12 cellular contexts compared by ENCODE assay signal in genomic region chr11:79052539-79052938, GRCh38.
DNase-seq lines count a peak whose midpoint lies in the region; ATAC-seq and TF ChIP-seq lines count a peak whose summit lies in the region.
"Had no signal": no experiment of that assay in that cellular context is flagged by ENCODE, and none has a peak within 500 bp of the region (broad histone marks: within the 10 kb centered on the region; RNA-seq: fewer than 3 reads in every experiment).

No MANE protein-coding gene starts in this region.

- H3K27ac Mint-ChIP-seq in type B pancreatic cell, result no peak overlapping the region
- H3K27ac Mint-ChIP-seq: CD4-positive, CD25-positive, alpha-beta regulatory T cell had no signal

- H3K4me3 ChIP-seq in heart right ventricle (no peak overlapping the region), fibroblast of pulmonary artery (replicated peaks; ENCODE audit: low read depth, low read length) (no peak overlapping the region), SJCRH30 (no peak overlapping the region)

- H3K27ac ChIP-seq in heart right ventricle (no peak overlapping the region), SJCRH30 (no peak overlapping the region)

- no peaks in the 10 kb centered on the region for H3K9me3 Mint-ChIP-seq in type B pancreatic cell
- H3K9me3 Mint-ChIP-seq: CD4-positive, CD25-positive, alpha-beta regulatory T cell had no signal

- H3K27me3 Mint-ChIP-seq in type B pancreatic cell, result no peaks in the 10 kb centered on the region

- WGBS in heart right ventricle, 2 donors, result 40 to 47% methylated on average over 3 of the region's 3 CpGs

- H3K4me1 ChIP-seq in heart right ventricle, result peaks cover 0 to 7% (median 0%) of the 10 kb centered on the region in 9 donors
- H3K4me1 ChIP-seq in SJCRH30, result no peaks in the 10 kb centered on the region

- no peak for DNase-seq in heart right ventricle
- no peak for DNase-seq in Right ventricle myocardium superior
- peak; percentile 81 for DNase-seq in NCI-H69 (lab: John Stamatoyannopoulos, UW)
- DNase-seq in fibroblast of pulmonary artery (ENCODE audit: low read depth), result no peak
- no peak for DNase-seq in type B pancreatic cell (ENCODE audit: extremely low spot score, unreplicated experiment)
- DNase-seq in SJCRH30, result no peak
- DNase-seq: activated effector memory CD4-positive, alpha-beta T cell treated with Interleukin-2 at 50 U/mL for 16 hours; CD4-positive, CD25-positive, alpha-beta regulatory T cell; left ventricle myocardium superior; T-helper 9 cell had no signal

- TF ChIP-seq CTCF in heart right ventricle (IDR thresholded peaks at IDR 0.05) (peak in 7 of 9 donors; percentile 18 to 47 (median 31)), fibroblast of pulmonary artery (IDR thresholded peaks at IDR 0.05; ENCODE audit: low read length, missing control alignments) (peak; percentile 18), type B pancreatic cell (conservative IDR thresholded peaks at IDR 0.05) (peak; percentile 49)

- no peaks in the 10 kb centered on the region for H3K36me3 ChIP-seq in heart right ventricle
- H3K36me3 ChIP-seq in SJCRH30, result no peaks in the 10 kb centered on the region

- H3K9me3 ChIP-seq in heart right ventricle, result no peaks in the 10 kb centered on the region
- no peaks in the 10 kb centered on the region for H3K9me3 ChIP-seq in SJCRH30 (replicated peaks)

- peaks cover 16% of the 10 kb centered on the region for H3K36me3 Mint-ChIP-seq in type B pancreatic cell
- H3K36me3 Mint-ChIP-seq: CD4-positive, CD25-positive, alpha-beta regulatory T cell had no signal

- ATAC-seq in heart right ventricle (no peak), Right ventricle myocardium superior (ENCODE audit: poor library complexity) (no peak), HG03354 (IDR thresholded peaks at IDR 0.05; ENCODE audit: poor library complexity, severe bottlenecking, unreplicated experiment) (no peak), HG02840 (IDR thresholded peaks at IDR 0.05; ENCODE audit: low FRiP score, unreplicated experiment) (no peak)
- ATAC-seq: left ventricle myocardium superior had no signal

- intact Hi-C loops in heart right ventricle (cut with DNase I), result no loop called here
- intact Hi-C loops in Right ventricle myocardium superior (cut with DNase I), result no loop called here

- peaks cover 56% of the 10 kb centered on the region for H3K4me1 Mint-ChIP-seq in type B pancreatic cell (ENCODE audit: unreplicated experiment)

- no peak overlapping the region for H3K4me3 Mint-ChIP-seq in type B pancreatic cell
- H3K4me3 Mint-ChIP-seq: CD4-positive, CD25-positive, alpha-beta regulatory T cell had no signal

- H3K27me3 ChIP-seq in heart right ventricle (peaks cover 0 to 25% (median 5%) of the 10 kb centered on the region in 7 donors), SJCRH30 (no peaks in the 10 kb centered on the region)
